In genomic region chr16:47461598-47462266, GRCh38 we compare ENCODE assay signal across 8 cellular contexts. TPM values are rescaled to one million over a fixed set of nuclear protein-coding genes. Genes with fewer than 3 reads are reported as not detected.
DNase-seq lines count a peak whose midpoint lies in the region; ATAC-seq, FAIRE-seq and TF ChIP-seq lines count a peak whose summit lies in the region.

No MANE protein-coding gene starts in this region.

- H3K79me2 ChIP-seq in H1 (ENCODE audit: control insufficient read depth in 1 of 2, insufficient read depth in 2 of 2, low read length in 2 of 2), result peaks cover 0 to 26% of the 10 kb centered on the region in 2 experiments; a peak in 3 of 4 replicates

- H3K27me3 ChIP-seq in H1 (replicated peaks in 1 of 4; ENCODE audit: control insufficient read depth in 3 of 4, extremely low read depth in 1 of 4, insufficient read depth in 3 of 4, low read length in 3 of 4) (no peaks in the 10 kb centered on the region), thyroid gland (no peaks in the 10 kb centered on the region)

- TF ChIP-seq CTCF in AG09309 (IDR thresholded peaks at IDR 0.05; ENCODE audit: control insufficient read depth, insufficient read depth, low read depth, low read length, missing control alignments), result no peak
- TF ChIP-seq CTCF in GM12864 (IDR thresholded peaks at IDR 0.05; ENCODE audit: low read depth, low read length, missing control alignments), result no peak
- no peak for TF ChIP-seq CTCF in H1 (IDR thresholded peaks at IDR 0.05; ENCODE audit: control extremely low read depth in 1 of 3, insufficient read depth in 1 of 3, low read depth in 1 of 3, low read length in 3 of 3)
- peak in 1 of 6 experiments; percentile 10 for TF ChIP-seq CTCF in thyroid gland (IDR thresholded peaks at IDR 0.05)

- no peak overlapping the region for H3K23ac ChIP-seq in H1 (ENCODE audit: insufficient read length)

- H3K4me3 Mint-ChIP-seq in memory B cell, result peak overlapping the region; percentile 98

- peak overlapping the region; percentile 99 for H3K27ac Mint-ChIP-seq in memory B cell

- no peak overlapping the region for H4K5ac ChIP-seq in H1 (ENCODE audit: insufficient read length, low read depth, low read length)

- no peaks in the 10 kb centered on the region for H4K20me1 ChIP-seq in H1 (replicated peaks in 1 of 2; ENCODE audit: control insufficient read depth in 1 of 2, insufficient read depth in 2 of 2, low read length in 2 of 2)

- peak overlapping the region; percentile 93 to 97 for H3K4me2 ChIP-seq in H1 (ENCODE audit: insufficient read depth in 1 of 2, low read depth in 2 of 2, low read length in 2 of 2)

- peak overlapping the region; percentile 60; the same call in 1 of the 2 replicates for H3K18ac ChIP-seq in H1 (ENCODE audit: extremely low read depth, low read length)

- H3K9ac ChIP-seq in H1 (replicated peaks in 1 of 4; ENCODE audit: extremely low read depth in 1 of 4, low read depth in 3 of 4, low read length in 3 of 4), result peak overlapping the region in 3 of 4 experiments; percentile 56 to 82 (median 81); a peak in 5 of 7 replicates

- no peak overlapping the region for H3K56ac ChIP-seq in H1 (replicated peaks; ENCODE audit: insufficient read length, low read depth, low read length)

- H3K36me3 ChIP-seq in H1 (ENCODE audit: control insufficient read depth in 2 of 4, insufficient read depth in 4 of 4, low read length in 3 of 4) (peaks cover 0 to 4% (median 0%) of the 10 kb centered on the region in 4 experiments; a peak in 1 of 8 replicates), thyroid gland (no peaks in the 10 kb centered on the region)

- CTCF ChIA-PET in H1 (lab: Charles Lee; ENCODE audit: partially characterized antibody), result interaction anchor here (0.6 to 2.7 kb wide), 7 partner anchors 9 to 318 kb away, joined by 3 to 9 read pairs (median 3); partner anchors contain the start of gene NETO2

- no peak overlapping the region; the same call in 1 of the 2 replicates for H4K8ac ChIP-seq in H1 (ENCODE audit: extremely low read depth, insufficient read depth, low read length)

- no peak overlapping the region for H2BK20ac ChIP-seq in H1 (ENCODE audit: low read length)

- no peak for DNase-seq in AG09309 (ENCODE audit: low read depth)
- DNase-seq in GM12864 (ENCODE audit: low read depth), result peak; percentile 69
- DNase-seq in SW 1271 (lab: John Stamatoyannopoulos, UW), result peak; percentile 27 to 59
- DNase-seq in H1 (ENCODE audit: low read depth in 1 of 2, low spot score in 2 of 2), result no peak
- peak; percentile 4 to 23 for DNase-seq in memory B cell (ENCODE audit: low spot score in 2 of 2)
- DNase-seq in thyroid gland, result peak; percentile 23 to 34

- POLR2A ChIA-PET in H1 (lab: Charles Lee; ENCODE audit: partially characterized antibody), result interaction anchor here (1.0 to 2.0 kb wide), 5 partner anchors 11 to 318 kb away, joined by 3 to 6 read pairs (median 4); partner anchors contain the start of gene NETO2

- no peak overlapping the region for H2BK12ac ChIP-seq in H1 (ENCODE audit: low read depth, low read length)

- 0 out of 2 replicates have a peak overlapping the region, but pooled peaks have one; percentile 66 for H2BK5ac ChIP-seq in H1 (ENCODE audit: low read depth, low read length)

- no peak overlapping the region for H4K91ac ChIP-seq in H1 (replicated peaks; ENCODE audit: insufficient read length, low read length)

- FAIRE-seq in H1 (lab: Jason Lieb, UNC), result no peak

- H3K27me3 Mint-ChIP-seq in memory B cell, result no peaks in the 10 kb centered on the region

- H3K9me3 ChIP-seq in H1 (ENCODE audit: insufficient read depth in 2 of 2, low read depth in 1 of 2, low read length in 1 of 2) (no peaks in the 10 kb centered on the region), thyroid gland (no peaks in the 10 kb centered on the region)

- no peak overlapping the region for H3K14ac ChIP-seq in H1 (ENCODE audit: insufficient read length)

- peaks cover 10% of the 10 kb centered on the region for H3K36me3 Mint-ChIP-seq in memory B cell

- 0 out of 2 replicates have a peak, but pooled peaks cover 3% of the 10 kb centered on the region for H3K79me1 ChIP-seq in H1 (ENCODE audit: low read depth, low read length)

- no peak for TF ChIP-seq RAD21 in H1 (IDR thresholded peaks at IDR 0.05 in 1 of 2, conservative IDR thresholded peaks at IDR 0.05 in 1 of 2; ENCODE audit: low read depth in 2 of 2, low read length in 2 of 2)

- TF ChIP-seq EP300 in H1 (IDR thresholded peaks at IDR 0.05; ENCODE audit: borderline replicate concordance in 1 of 2, low read depth in 2 of 2, low read length in 2 of 2), result no peak

- intact Hi-C loops in thyroid gland (cut with DNase I), result no loop called here

- H3K27ac ChIP-seq in H1 (ENCODE audit: low read depth, low read length) (no peak overlapping the region; the same call in 1 of the 2 replicates), thyroid gland (peak overlapping the region; percentile 98 to 99 (median 99))

- no peak overlapping the region for H2BK120ac ChIP-seq in H1 (replicated peaks; ENCODE audit: low read depth, low read length)

- peaks cover 0 to 12% (median 6%) of the 10 kb centered on the region in 4 experiments; a peak in 3 of 7 replicates for H3K4me1 ChIP-seq in H1 (replicated peaks in 1 of 4; ENCODE audit: control insufficient read depth in 3 of 4, insufficient read depth in 4 of 4, low read length in 3 of 4)
- peaks cover 38 to 50% of the 10 kb centered on the region in 2 donors for H3K4me1 ChIP-seq in thyroid gland

- H2BK15ac ChIP-seq in H1 (ENCODE audit: low read length), result no peak overlapping the region

- H3K4me3 ChIP-seq in AG09309 (ENCODE audit: control insufficient read depth, low read depth, low read length) (peak overlapping the region; percentile 97), GM12864 (ENCODE audit: low read depth, low read length) (peak overlapping the region; percentile 71), H1 (ENCODE audit: extremely low read depth in 1 of 4, insufficient read depth in 2 of 4, low read depth in 3 of 4, low read length in 4 of 4) (peak overlapping the region; percentile 87 to 94 (median 92)), thyroid gland (replicated peaks in 1 of 3) (peak overlapping the region; percentile 8 to 73 (median 67))

- H3K4me1 Mint-ChIP-seq in memory B cell, result peaks cover 33% of the 10 kb centered on the region

- H3K23me2 ChIP-seq in H1 (ENCODE audit: low read depth, low read length), result peaks cover 9% of the 10 kb centered on the region; the same call in 1 of the 2 replicates

- no peak overlapping the region for H3K4ac ChIP-seq in H1 (replicated peaks; ENCODE audit: insufficient read length, low read depth, low read length)

- H2AFZ ChIP-seq in H1 (ENCODE audit: low read length), result peak overlapping the region; percentile 68; the same call in 1 of the 2 replicates

- no peaks in the 10 kb centered on the region for H3K9me3 Mint-ChIP-seq in memory B cell

- ATAC-seq in HG03575 (IDR thresholded peaks at IDR 0.05; ENCODE audit: extremely low read depth, insufficient number of reproducible peaks, low FRiP score, unreplicated experiment) (peak; percentile 4), memory B cell (ENCODE audit: low read depth) (peak; percentile 11), GM19467 (IDR thresholded peaks at IDR 0.05; ENCODE audit: unreplicated experiment) (no peak)

- no peak overlapping the region for H2AK5ac ChIP-seq in H1 (ENCODE audit: low read depth, low read length)

- 18% methylated on average over 17 of the region's 17 CpGs; no CpG with 5 or more reads in 1 of the 2 experiments for WGBS in H1 (ENCODE audit: extremely low coverage in 1 of 2, insufficient coverage in 1 of 2, insufficient read length in 1 of 2, insufficient replicate concordance in 2 of 2, low coverage in 1 of 2, low lambda C conversion rate in 2 of 2, missing lambda C conversion rate in 1 of 2), 2 experiments
- WGBS in thyroid gland, 2 donors, result 1% methylated on average over 17 of the region's 17 CpGs

- no peak for TF ChIP-seq POLR2A in H1 (IDR thresholded peaks at IDR 0.05; ENCODE audit: control extremely low read depth in 1 of 2, low read depth in 2 of 2, low read length in 2 of 2)
- TF ChIP-seq POLR2A in thyroid gland (IDR thresholded peaks at IDR 0.05), result peak in 1 of 2 donors; percentile 21

TF ChIP-seq in H1, 55 proteins besides CTCF, POLR2A, EP300 and RAD21:
- no peak for TF ChIP-seq BRCA1 (IDR thresholded peaks at IDR 0.05; ENCODE audit: low read depth, low read length)
- TF ChIP-seq RNF2 (IDR thresholded peaks at IDR 0.05; ENCODE audit: borderline replicate concordance, low read depth, low read length, missing control alignments, poor library complexity, severe bottlenecking), result no peak
- TF ChIP-seq SAP30 (IDR thresholded peaks at IDR 0.05; ENCODE audit: insufficient read depth, insufficient replicate concordance, low read length), result peak; percentile 48
- TF ChIP-seq TEAD4 (IDR thresholded peaks at IDR 0.05; ENCODE audit: low read depth, low read length), result 0 out of 2 replicates have a peak, but pooled peaks have one; percentile 4
- TF ChIP-seq POLR2AphosphoS5 (IDR thresholded peaks at IDR 0.05; ENCODE audit: low read depth, low read length), result no peak
- peak; percentile 10 for TF ChIP-seq ASH2L (IDR thresholded peaks at IDR 0.05; ENCODE audit: low read length)
- peak; percentile 28; the same call in 1 of the 2 replicates for TF ChIP-seq BACH1 (IDR thresholded peaks at IDR 0.05; ENCODE audit: low read length)
TF ChIP-seq in H1: peak in this region for 4.

RNA-seq across cellular contexts. Expression of gene PHKB, which starts 0.6 kb away (rescaled TPM):
- total RNA-seq in H1 (2021; fragmentation: NEBNext Ultra II Directional; extraction: Animal tissue kit (Norgen Biotek cat#: 25700)), result 38.3 TPM in 2 replicates
- polyA plus RNA-seq in H1 (2011; rRNA removed), result 13.6 and 18.6 TPM in 2 replicates
- polyA plus RNA-seq in H1 (2011; cell fraction: cytosol; rRNA removed), result 24.8 TPM
- 16.9 TPM for polyA plus RNA-seq in H1 (2011; cell fraction: nucleus; rRNA removed)
- polyA plus RNA-seq in H1 (2012, experiment 1 of 2), result 21.7 to 29.4 TPM (median 24.3 TPM) in 4 replicates
- 1.3 TPM for polyA plus RNA-seq in H1 (2012, experiment 2 of 2)
- 17.9 TPM for polyA plus RNA-seq in H1 (2013, experiment 1 of 2)
- 18.6 TPM for polyA plus RNA-seq in H1 (2013, experiment 2 of 2)
- 101 and 102 TPM in 2 replicates for polyA minus RNA-seq in H1 (2011; rRNA and poly(A)+ RNA removed)
- 37.1 TPM for polyA minus RNA-seq in H1 (2011; cell fraction: cytosol; rRNA and poly(A)+ RNA removed)
- 97.3 TPM for polyA minus RNA-seq in H1 (2011; cell fraction: nucleus; rRNA and poly(A)+ RNA removed)
- total RNA-seq in thyroid gland, result 100 to 1,000 TPM; 110 to 198 (median 168) TPM

RNA-seq across cellular contexts. Expression of gene ITFG1, which starts 0.9 kb away (rescaled TPM):
- total RNA-seq in H1 (2021; fragmentation: NEBNext Ultra II Directional; extraction: Animal tissue kit (Norgen Biotek cat#: 25700)), result 18.8 and 22.2 TPM in 2 replicates
- 7.1 and 13.8 TPM in 2 replicates for polyA plus RNA-seq in H1 (2011; rRNA removed)
- 13.9 TPM for polyA plus RNA-seq in H1 (2011; cell fraction: cytosol; rRNA removed)
- polyA plus RNA-seq in H1 (2011; cell fraction: nucleus; rRNA removed), result 8.4 TPM
- 10.3 to 16.5 TPM (median 11.1 TPM) in 4 replicates for polyA plus RNA-seq in H1 (2012, experiment 1 of 2)
- polyA plus RNA-seq in H1 (2012, experiment 2 of 2), result 1.3 TPM
- polyA plus RNA-seq in H1 (2013, experiment 1 of 2), result 23.4 TPM
- 32.3 TPM for polyA plus RNA-seq in H1 (2013, experiment 2 of 2)
- polyA minus RNA-seq in H1 (2011; rRNA and poly(A)+ RNA removed), result 13.5 and 29.0 TPM in 2 replicates
- polyA minus RNA-seq in H1 (2011; cell fraction: cytosol; rRNA and poly(A)+ RNA removed), result 7.6 TPM
- polyA minus RNA-seq in H1 (2011; cell fraction: nucleus; rRNA and poly(A)+ RNA removed), result 57.7 TPM
- total RNA-seq in thyroid gland, result 10 to 100 TPM; 64.8 to 75.6 (median 71.7) TPM

Comparison
In these comparisons a context has a peak if more than half of its experiments do, and no peak if none do; other contexts are left out.
1. DNase-seq: peak in GM12864 (single experiment), SW 1271 (2 of 2), memory B cell (2 of 2) and thyroid gland (2 of 2); none in AG09309 (single experiment) and H1 (0 of 2).
2. Peak in every context shown above with its lines, with median percentiles within 50 percentile points of each other: H3K4me3 ChIP-seq.